Comparison of ENCODE assay signal across 11 cellular contexts in the genomic region with DNA sequence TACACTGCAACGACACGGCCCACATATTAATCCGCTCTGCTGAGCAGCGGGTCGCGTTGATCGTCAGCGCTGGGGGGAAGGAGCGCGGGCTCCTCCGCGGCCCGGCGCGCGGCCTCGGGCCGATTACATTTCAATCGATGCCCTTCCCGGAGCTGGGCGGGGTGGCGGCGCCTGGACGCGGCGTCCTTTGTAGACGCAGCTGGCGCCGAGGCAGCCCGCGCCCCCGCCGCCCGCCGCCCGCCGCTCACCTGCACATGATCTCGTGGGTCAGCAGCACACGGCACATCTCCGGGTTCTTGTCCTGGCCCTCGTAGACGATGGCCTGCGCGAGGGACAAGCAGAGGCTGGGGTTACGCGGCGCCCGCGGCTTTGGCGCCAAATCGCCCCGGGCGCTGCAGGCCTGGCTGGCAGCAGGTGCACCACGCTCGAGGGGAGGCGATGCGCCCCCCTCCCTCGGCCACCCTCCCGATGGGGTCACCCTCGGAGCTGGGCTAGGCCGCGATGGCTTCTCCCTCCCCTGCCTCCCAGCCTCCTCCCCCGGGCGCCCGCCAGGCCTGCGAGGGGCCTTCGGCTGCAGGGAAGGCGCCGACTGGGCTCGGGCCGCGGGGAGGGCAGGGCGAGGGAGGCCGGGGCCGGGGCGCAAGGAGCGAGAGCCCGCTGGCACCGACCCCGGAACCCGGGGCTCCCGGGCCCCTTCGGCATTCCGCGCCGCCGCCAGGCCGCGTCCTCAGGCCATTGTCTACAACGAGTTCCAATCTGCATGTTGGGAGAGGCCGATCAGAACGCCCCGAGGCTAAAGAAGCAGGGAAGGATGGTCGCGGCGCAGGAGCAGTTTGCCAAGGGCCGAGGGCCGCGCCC. TPM values are rescaled to one million over a fixed set of nuclear protein-coding genes. Genes with fewer than 3 reads are reported as not detected.
A peak's percentile ranks its signal among the peaks of the same experiment; 100 is the strongest.
DNase-seq lines count a peak whose midpoint lies in the region; ATAC-seq and TF ChIP-seq lines count a peak whose summit lies in the region.
"Had no signal": no experiment of that assay in that cellular context is flagged by ENCODE, and none has a peak within 500 bp of the region (broad histone marks: within the 10 kb centered on the region; RNA-seq: fewer than 3 reads in every experiment).

No MANE protein-coding gene starts in this region.

- peaks cover 13% of the 10 kb centered on the region for H3K36me3 Mint-ChIP-seq in activated CD4-positive, alpha-beta T cell treated with anti-CD3 and anti-CD28 coated beads, Interleukin-2, amount 10 ng/mL, durations not matched to agents 24 days and 14 days (ENCODE audit: low read depth)

- no peak overlapping the region for H3K27ac Mint-ChIP-seq in activated CD4-positive, alpha-beta T cell treated with anti-CD3 and anti-CD28 coated beads, Interleukin-2, amount 10 ng/mL, durations not matched to agents 24 days and 14 days

- TF ChIP-seq CTCF in ascending aorta (IDR thresholded peaks at IDR 0.05), result no peak
- no peak for TF ChIP-seq CTCF in lower lobe of right lung (IDR thresholded peaks at IDR 0.05)

- H3K4me3 ChIP-seq in ascending aorta (peak overlapping the region; percentile 32 to 50), lower lobe of right lung (peak overlapping the region; percentile 18), thymus (ENCODE audit: low read length) (peak overlapping the region; percentile 28)

- H3K4me1 ChIP-seq in ascending aorta (peaks cover 0 to 12% of the 10 kb centered on the region in 2 donors), lower lobe of right lung (peaks cover 26% of the 10 kb centered on the region), thymus (ENCODE audit: control insufficient read depth, insufficient read depth, low read length) (peaks cover 11% of the 10 kb centered on the region)

- H3K36me3 ChIP-seq in ascending aorta (no peaks in the 10 kb centered on the region), lower lobe of right lung (no peaks in the 10 kb centered on the region), thymus (ENCODE audit: control insufficient read depth, insufficient read depth) (no peaks in the 10 kb centered on the region)

- H3K4me1 Mint-ChIP-seq in activated CD4-positive, alpha-beta T cell treated with anti-CD3 and anti-CD28 coated beads, Interleukin-2, amount 10 ng/mL, durations not matched to agents 24 days and 14 days, result peaks cover 12% of the 10 kb centered on the region

- ATAC-seq in lower lobe of right lung, result no peak

- peak overlapping the region in 1 of 2 donors; percentile 35 for H3K27ac ChIP-seq in ascending aorta
- no peak overlapping the region for H3K27ac ChIP-seq in lower lobe of right lung
- H3K27ac ChIP-seq in thymus (ENCODE audit: low read depth), result no peak overlapping the region

- peaks cover 23% of the 10 kb centered on the region for H3K27me3 ChIP-seq in ascending aorta
- H3K27me3 ChIP-seq in lower lobe of right lung (ENCODE audit: low read depth), result peaks cover 95% of the 10 kb centered on the region
- peaks cover 74% of the 10 kb centered on the region for H3K27me3 ChIP-seq in thymus (ENCODE audit: control insufficient read depth, insufficient read depth)
- H3K27me3 ChIP-seq: BE2C had no signal

- H3K9me3 ChIP-seq in ascending aorta (no peaks in the 10 kb centered on the region), lower lobe of right lung (no peaks in the 10 kb centered on the region), thymus (ENCODE audit: control insufficient read depth) (no peaks in the 10 kb centered on the region)
- H3K9me3 ChIP-seq: BE2C had no signal

- 3% methylated on average over 99 of the region's 99 CpGs for WGBS in thymus

- H3K4me3 Mint-ChIP-seq in activated CD4-positive, alpha-beta T cell treated with anti-CD3 and anti-CD28 coated beads, Interleukin-2, amount 10 ng/mL, durations not matched to agents 24 days and 14 days, result peak overlapping the region; percentile 59

- no peak for DNase-seq in activated CD4-positive, alpha-beta T cell treated with anti-CD3 and anti-CD28 coated beads, Interleukin-2, amount 10 ng/mL, durations not matched to agents 24 days and 14 days
- DNase-seq in activated CD4-positive, alpha-beta T cell treated with anti-CD3 and anti-CD28 coated beads, Interleukin-2, amount 50 U/mL, for 1 hour, result no peak
- DNase-seq in ascending aorta (ENCODE audit: low spot score in 2 of 2), result peak in 1 of 2 donors; percentile 35
- no peak for DNase-seq in lower lobe of right lung
- DNase-seq in T1000 (lab: John Stamatoyannopoulos, UW), result no peak
- DNase-seq in retina, result no peak
- DNase-seq in epidermal melanocyte (ENCODE audit: insufficient read length, low spot score), result no peak
- DNase-seq: BE2C, NCI-H1930, T-helper 2 cell had no signal

- H3K27me3 Mint-ChIP-seq in activated CD4-positive, alpha-beta T cell treated with anti-CD3 and anti-CD28 coated beads, Interleukin-2, amount 10 ng/mL, durations not matched to agents 24 days and 14 days, result peaks cover 70% of the 10 kb centered on the region

- intact Hi-C loops in activated CD4-positive, alpha-beta T cell treated with anti-CD3 and anti-CD28 coated beads, Interleukin-2, amount 10 ng/mL, durations not matched to agents 24 days and 14 days (cut with micrococcal nuclease), result no loop called here
- intact Hi-C loops in ascending aorta (cut with DNase I) (no loop called here), lower lobe of right lung (cut with DNase I) (no loop called here)

- H3K9me3 Mint-ChIP-seq in activated CD4-positive, alpha-beta T cell treated with anti-CD3 and anti-CD28 coated beads, Interleukin-2, amount 10 ng/mL, durations not matched to agents 24 days and 14 days, result peaks cover 13% of the 10 kb centered on the region

RNA-seq across cellular contexts. Expression of gene EBF3, which starts 5.2 kb away (rescaled TPM):
- total RNA-seq in activated CD4-positive, alpha-beta T cell treated with anti-CD3 and anti-CD28 coated beads, Interleukin-2, amount 10 ng/mL, durations not matched to agents 24 days and 14 days, result not detected in 2 replicates
- total RNA-seq in ascending aorta, result 20.2 TPM
- 0.53 TPM for total RNA-seq in lower lobe of right lung
- 1.9 TPM for polyA plus RNA-seq in thymus

Comparison
In these comparisons a context has a peak if more than half of its experiments do, and no peak if none do; other contexts are left out.
1. RNA of gene EBF3, which starts 5.2 kb away (total RNA-seq): 20.2 TPM in ascending aorta (single experiment); 0.53 TPM in lower lobe of right lung (single experiment) and not detected in activated CD4-positive, alpha-beta T cell treated with anti-CD3 and anti-CD28 coated beads, Interleukin-2, amount 10 ng/mL, durations not matched to agents 24 days and 14 days; every median in the first group is over 10 times any median in the second.
2. Peak in every context shown above with its lines, with median percentiles within 50 percentile points of each other: H3K4me3 ChIP-seq.